Comparison of ENCODE assay signal across 17 cellular contexts in genomic region chr5:82884821-82885471, GRCh38.
"Had no signal": no experiment of that assay in that cellular context is flagged by ENCODE, and none has a peak within 500 bp of the region (broad histone marks: within the 10 kb centered on the region; RNA-seq: fewer than 3 reads in every experiment).

No MANE protein-coding gene starts in this region.

- H3K4me3 Mint-ChIP-seq: activated CD8-positive, alpha-beta T cell treated with anti-CD3 and anti-CD28 coated beads, Interleukin-2, amount 10 ng/mL, durations not matched to agents 7 days and 5 days; naive B cell had no signal

- H3K9me3 ChIP-seq: prostate gland had no signal

- H3K36me3 ChIP-seq: prostate gland, upper lobe of left lung, WERI-Rb-1 had no signal

- H3K27ac ChIP-seq: dorsolateral prefrontal cortex, foreskin keratinocyte, prostate gland, upper lobe of left lung, WERI-Rb-1 had no signal

- ATAC-seq: activated CD8-positive, alpha-beta T cell treated with anti-CD3 and anti-CD28 coated beads, Interleukin-2, amount 10 ng/mL, durations not matched to agents 7 days and 5 days; foreskin keratinocyte; left ventricle myocardium superior; sciatic nerve had no signal

- H3K27me3 ChIP-seq: dorsolateral prefrontal cortex, foreskin keratinocyte, upper lobe of left lung had no signal

- H3K4me1 ChIP-seq: foreskin keratinocyte, prostate gland, upper lobe of left lung had no signal

- DNase-seq: activated CD4-positive, alpha-beta T cell treated with anti-CD3 and anti-CD28 coated beads for 4 hours; activated CD8-positive, alpha-beta memory T cell treated with anti-CD3 and anti-CD28 coated beads, Interleukin-2, amount 50 U/mL, for 48 hours; activated CD8-positive, alpha-beta T cell treated with anti-CD3 and anti-CD28 coated beads, Interleukin-2, amount 10 ng/mL, durations not matched to agents 7 days and 5 days; aorta; dorsolateral prefrontal cortex; foreskin keratinocyte; head of caudate nucleus; islet precursor cell; left ventricle myocardium superior; midbrain; naive B cell; stimulated activated CD4-positive, alpha-beta T cell treated with anti-CD3 and anti-CD28 coated beads, Interleukin-12 subunit alpha, Interleukin-12 subunit beta, amount 100 ng/mL, for 4 hours; stimulated activated naive CD4-positive, alpha-beta T cell treated with Interleukin-2 at 50 U/mL for 16 hours; upper lobe of left lung; WERI-Rb-1 had no signal

- H3K27ac Mint-ChIP-seq: activated CD8-positive, alpha-beta T cell treated with anti-CD3 and anti-CD28 coated beads, Interleukin-2, amount 10 ng/mL, durations not matched to agents 7 days and 5 days had no signal

- H3K4me3 ChIP-seq: prostate gland, upper lobe of left lung had no signal

- H3K27me3 Mint-ChIP-seq: naive B cell had no signal
